In the genomic region with DNA sequence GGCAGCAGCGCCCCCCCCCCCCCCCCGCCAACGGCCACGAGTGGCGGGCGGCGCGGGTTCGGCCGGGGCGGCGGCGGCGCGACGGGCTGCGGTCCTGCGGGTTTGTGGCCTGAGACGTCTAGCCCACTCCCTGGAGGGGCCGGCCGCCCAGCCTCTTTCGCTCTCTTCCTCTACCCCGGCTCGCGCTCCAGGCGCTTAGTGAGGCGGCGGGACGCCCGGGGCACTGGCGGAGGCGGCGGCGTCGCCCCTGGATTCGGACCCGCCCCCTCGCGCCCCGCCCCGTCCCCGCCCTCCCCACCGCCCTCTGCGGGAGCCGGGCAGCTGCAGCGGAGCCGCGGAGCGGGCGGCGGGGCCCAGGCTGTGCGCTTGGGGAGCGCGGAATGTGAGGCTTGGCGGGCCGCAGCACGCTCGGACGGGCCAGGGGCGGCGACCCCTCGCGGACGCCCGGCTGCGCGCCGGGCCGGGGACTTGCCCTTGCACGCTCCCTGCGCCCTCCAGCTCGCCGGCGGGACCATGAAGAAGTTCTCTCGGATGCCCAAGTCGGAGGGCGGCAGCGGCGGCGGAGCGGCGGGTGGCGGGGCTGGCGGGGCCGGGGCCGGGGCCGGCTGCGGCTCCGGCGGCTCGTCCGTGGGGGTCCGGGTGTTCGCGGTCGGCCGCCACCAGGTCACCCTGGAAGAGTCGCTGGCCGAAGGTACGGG, we compare ENCODE assay signal across 8 cellular contexts. TPM values are rescaled to one million over a fixed set of nuclear protein-coding genes. Genes with fewer than 3 reads are reported as not detected.
A peak's percentile ranks its signal among the peaks of the same experiment; 100 is the strongest.
DNase-seq lines count a peak whose midpoint lies in the region; ATAC-seq and TF ChIP-seq lines count a peak whose summit lies in the region.

A gene (plus strand): TSS at position 320 of the 698 bp plus-strand sequence. CDS start 194 bp downstream, at position 514.

- H3K79me2 ChIP-seq in neural progenitor cell (ENCODE audit: low read depth): peaks cover 45% of the 10 kb centered on the region

- H3K27me3 Mint-ChIP-seq in neural progenitor cell (ENCODE audit: insufficient read depth, low read depth): peaks cover 3% of the 10 kb centered on the region

- peak within 1 kb of the TSS; percentile 100 for H3K4me3 Mint-ChIP-seq in neural progenitor cell

- CTCF ChIA-PET in RWPE1 (lab: Yijun Ruan, JAX): no interaction called here

- no peaks in the 10 kb centered on the region for H3K9me3 ChIP-seq in neural progenitor cell (ENCODE audit: low read depth)

- H3K27me3 ChIP-seq in neural progenitor cell: no peaks in the 10 kb centered on the region

- H3K27ac ChIP-seq in RWPE1 (peak within 1 kb of the TSS; percentile 91), neural progenitor cell (peak within 1 kb of the TSS; percentile 95)

- peak; percentile 86 for DNase-seq in DMS 273 (lab: John Stamatoyannopoulos, UW; ENCODE audit: unreplicated experiment)
- DNase-seq in HK-2 (ENCODE audit: unreplicated experiment): peak; percentile 84
- DNase-seq in RWPE1 (ENCODE audit: low spot score): peak; percentile 82
- DNase-seq in activated gamma-delta T cell (lab: John Stamatoyannopoulos, UW): peak; percentile 75
- DNase-seq in fibroblast of villous mesenchyme (ENCODE audit: low read depth): peak; percentile 76
- peak; percentile 94 for DNase-seq in neural progenitor cell (ENCODE audit: low spot score)
- peak; percentile 56 for DNase-seq in stromal cell of bone marrow (ENCODE audit: low read depth)

- H3K36me3 ChIP-seq in neural progenitor cell: no peaks in the 10 kb centered on the region

- H3K4me3 ChIP-seq in fibroblast of villous mesenchyme (ENCODE audit: low read depth, low read length) (peak within 1 kb of the TSS; percentile 74), neural progenitor cell (peak within 1 kb of the TSS; percentile 76)

- TF ChIP-seq CTCF in RWPE1 (conservative IDR thresholded peaks at IDR 0.05; ENCODE audit: low read depth) (no peak), fibroblast of villous mesenchyme (IDR thresholded peaks at IDR 0.05; ENCODE audit: insufficient read depth, low read depth, low read length) (no peak), neural progenitor cell (IDR thresholded peaks at IDR 0.05) (peak; percentile 34)

- H3K9me3 Mint-ChIP-seq in neural progenitor cell: no peaks in the 10 kb centered on the region

- peak; percentile 72 for ATAC-seq in GM19455 (IDR thresholded peaks at IDR 0.05; ENCODE audit: unreplicated experiment)

- peaks cover 33% of the 10 kb centered on the region for H3K4me1 ChIP-seq in neural progenitor cell

- POLR2A ChIA-PET in RWPE1 (lab: Yijun Ruan, JAX; ENCODE audit: low non-redundant PET): interaction anchor here (1.0 kb wide), 1 partner anchor 130 kb away, joined by 3 read pairs; no protein-coding TSS in a partner anchor

- peaks cover 13% of the 10 kb centered on the region for H3K4me1 Mint-ChIP-seq in neural progenitor cell

- peak within 1 kb of the TSS; percentile 64 for H3K9ac ChIP-seq in neural progenitor cell

- peak within 1 kb of the TSS; percentile 88 for H2AFZ ChIP-seq in neural progenitor cell (replicated peaks)

- H3F3A ChIP-seq in neural progenitor cell (ENCODE audit: low read depth): peaks cover 27% of the 10 kb centered on the region

- H3K4me2 ChIP-seq in neural progenitor cell: peak within 1 kb of the TSS; percentile 94

- peak within 1 kb of the TSS; percentile 99 for H3K27ac Mint-ChIP-seq in neural progenitor cell

- no peaks in the 10 kb centered on the region for H3K36me3 Mint-ChIP-seq in neural progenitor cell

- peaks cover 33% of the 10 kb centered on the region for H4K20me1 ChIP-seq in neural progenitor cell (ENCODE audit: low read depth)

RNA-seq across cellular contexts. Expression of the gene that starts here (rescaled TPM):
- total RNA-seq in fibroblast of villous mesenchyme: 92.1 and 173 TPM in 2 replicates
- total RNA-seq in neural progenitor cell (ENCODE audit: low replicate concordance): 34.4 and 62.0 TPM in 2 replicates

Comparison
In these comparisons a context has a peak if more than half of its experiments do, and no peak if none do; other contexts are left out.
1. Peak in every context shown above with its lines: DNase-seq, ATAC-seq, H3K4me3 ChIP-seq and H3K27ac ChIP-seq.